2 cellular contexts compared by ENCODE assay signal in genomic region chr3:62525276-62525675, GRCh38.
TF ChIP-seq lines count a peak whose summit lies in the region.

No MANE protein-coding gene starts in this region.

TF ChIP-seq in H1, 55 proteins besides CTCF, POLR2A, EP300 and RAD21 (continued from another document):
- TF ChIP-seq KDM5A (IDR thresholded peaks at IDR 0.05; ENCODE audit: low read length) (no peak), POU5F1 (IDR thresholded peaks at IDR 0.05; ENCODE audit: low read depth, low read length) (no peak), TAF7 (optimal IDR thresholded peaks at IDR 0.05; ENCODE audit: borderline replicate concordance, low read depth, low read length) (no peak), SP2 (IDR thresholded peaks at IDR 0.05; ENCODE audit: low read length) (no peak)

TF ChIP-seq in HepG2, 621 proteins besides CTCF, POLR2A, EP300 and RAD21:
- TF ChIP-seq TRAFD1 (CRISPR knock-in tag; IDR thresholded peaks at IDR 0.05; ENCODE audit: borderline replicate concordance) (no peak), ZNF891 (CRISPR knock-in tag; IDR thresholded peaks at IDR 0.05) (no peak), GATAD1 (CRISPR knock-in tag; IDR thresholded peaks at IDR 0.05) (no peak), DNMT3B (CRISPR knock-in tag; conservative IDR thresholded peaks at IDR 0.05) (no peak), NR2C2 (CRISPR knock-in tag; IDR thresholded peaks at IDR 0.05; ENCODE audit: borderline replicate concordance) (no peak), ZNF329 (CRISPR knock-in tag; IDR thresholded peaks at IDR 0.05; ENCODE audit: low read depth) (no peak), SATB2 (CRISPR knock-in tag; IDR thresholded peaks at IDR 0.05) (no peak), BRF2 (CRISPR knock-in tag; IDR thresholded peaks at IDR 0.05) (no peak), GZF1 (CRISPR knock-in tag; IDR thresholded peaks at IDR 0.05) (no peak), TOPORS (CRISPR knock-in tag; IDR thresholded peaks at IDR 0.05) (no peak), KAT7 (CRISPR knock-in tag; IDR thresholded peaks at IDR 0.05; ENCODE audit: borderline replicate concordance) (no peak), ZFAT (CRISPR knock-in tag; conservative IDR thresholded peaks at IDR 0.05) (no peak)
- TF ChIP-seq, protein P1, sequence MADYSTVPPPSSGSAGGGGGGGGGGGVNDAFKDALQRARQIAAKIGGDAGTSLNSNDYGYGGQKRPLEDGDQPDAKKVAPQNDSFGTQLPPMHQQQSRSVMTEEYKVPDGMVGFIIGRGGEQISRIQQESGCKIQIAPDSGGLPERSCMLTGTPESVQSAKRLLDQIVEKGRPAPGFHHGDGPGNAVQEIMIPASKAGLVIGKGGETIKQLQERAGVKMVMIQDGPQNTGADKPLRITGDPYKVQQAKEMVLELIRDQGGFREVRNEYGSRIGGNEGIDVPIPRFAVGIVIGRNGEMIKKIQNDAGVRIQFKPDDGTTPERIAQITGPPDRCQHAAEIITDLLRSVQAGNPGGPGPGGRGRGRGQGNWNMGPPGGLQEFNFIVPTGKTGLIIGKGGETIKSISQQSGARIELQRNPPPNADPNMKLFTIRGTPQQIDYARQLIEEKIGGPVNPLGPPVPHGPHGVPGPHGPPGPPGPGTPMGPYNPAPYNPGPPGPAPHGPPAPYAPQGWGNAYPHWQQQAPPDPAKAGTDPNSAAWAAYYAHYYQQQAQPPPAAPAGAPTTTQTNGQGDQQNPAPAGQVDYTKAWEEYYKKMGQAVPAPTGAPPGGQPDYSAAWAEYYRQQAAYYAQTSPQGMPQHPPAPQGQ (CRISPR knock-in tag; IDR thresholded peaks at IDR 0.05; ENCODE audit: borderline replicate concordance) = no peak
- TF ChIP-seq, protein P2, sequence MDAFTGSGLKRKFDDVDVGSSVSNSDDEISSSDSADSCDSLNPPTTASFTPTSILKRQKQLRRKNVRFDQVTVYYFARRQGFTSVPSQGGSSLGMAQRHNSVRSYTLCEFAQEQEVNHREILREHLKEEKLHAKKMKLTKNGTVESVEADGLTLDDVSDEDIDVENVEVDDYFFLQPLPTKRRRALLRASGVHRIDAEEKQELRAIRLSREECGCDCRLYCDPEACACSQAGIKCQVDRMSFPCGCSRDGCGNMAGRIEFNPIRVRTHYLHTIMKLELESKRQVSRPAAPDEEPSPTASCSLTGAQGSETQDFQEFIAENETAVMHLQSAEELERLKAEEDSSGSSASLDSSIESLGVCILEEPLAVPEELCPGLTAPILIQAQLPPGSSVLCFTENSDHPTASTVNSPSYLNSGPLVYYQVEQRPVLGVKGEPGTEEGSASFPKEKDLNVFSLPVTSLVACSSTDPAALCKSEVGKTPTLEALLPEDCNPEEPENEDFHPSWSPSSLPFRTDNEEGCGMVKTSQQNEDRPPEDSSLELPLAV (CRISPR knock-in tag; conservative IDR thresholded peaks at IDR 0.05; ENCODE audit: low read depth) = no peak
